In the genomic region with DNA sequence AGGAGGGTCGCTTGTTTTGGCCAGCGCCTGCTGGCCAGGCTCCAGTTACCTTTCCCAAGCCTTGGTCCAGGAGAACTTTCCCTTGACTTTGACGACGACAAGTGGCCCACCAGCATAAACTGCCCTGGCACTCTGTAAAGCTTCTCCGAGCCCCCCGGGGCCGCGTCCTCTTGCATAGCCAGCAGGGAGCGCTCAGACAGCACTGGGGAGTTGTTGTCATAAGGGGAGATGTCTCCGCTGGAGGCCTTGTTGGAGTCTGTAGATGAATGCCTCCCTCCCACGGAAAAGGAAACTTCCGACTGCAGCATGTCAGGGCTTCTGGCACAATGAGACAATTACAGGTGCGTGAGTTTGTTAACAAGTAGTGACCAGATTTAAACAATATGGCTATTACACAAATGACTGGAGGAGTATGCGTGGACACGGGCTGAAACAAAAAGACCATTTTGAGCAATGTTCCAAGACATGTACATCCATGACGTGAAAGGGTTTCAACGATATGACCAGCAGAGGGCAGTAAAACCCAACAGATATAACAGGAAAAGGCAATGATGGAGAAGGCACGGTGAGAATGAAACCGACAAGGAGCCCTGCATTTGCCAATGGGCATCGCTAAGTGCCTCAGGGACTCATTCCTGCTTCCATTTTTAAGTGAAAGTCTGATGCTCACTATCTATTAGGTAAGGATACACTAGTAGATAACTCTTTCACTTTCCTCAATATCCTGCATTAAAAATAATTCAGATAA, we compare ENCODE assay signal across 8 cellular contexts.
DNase-seq lines count a peak whose midpoint lies in the region; ATAC-seq and TF ChIP-seq lines count a peak whose summit lies in the region.

No MANE protein-coding gene starts in this region.

- H4K20me1 ChIP-seq in DOHH2 (ENCODE audit: control insufficient read depth, insufficient read depth, low read depth, low read length), result no peaks in the 10 kb centered on the region

- H3K27ac ChIP-seq in DOHH2 (ENCODE audit: low read depth, low read length) (no peak overlapping the region), parathyroid adenoma (no peak overlapping the region)

- peak; percentile 2 for DNase-seq in KG1 (lab: John Stamatoyannopoulos, UW)
- DNase-seq in OCI-M1 (lab: John Stamatoyannopoulos, UW), result peak; percentile 87
- DNase-seq in activated gamma-delta T cell treated with anti-CD3 and anti-CD28 coated beads, Interleukin-2, amount 50 U/mL, for 16 hours (ENCODE audit: low read depth), result peak; percentile 28
- peak; percentile 35 for DNase-seq in germinal center (ENCODE audit: low spot score)

- H3K79me2 ChIP-seq in DOHH2 (ENCODE audit: control insufficient read depth, low read length) (no peaks in the 10 kb centered on the region), parathyroid adenoma (no peaks in the 10 kb centered on the region)

- H3K4me2 ChIP-seq in DOHH2 (ENCODE audit: low read length), result no peak overlapping the region
- no peak overlapping the region for H3K4me2 ChIP-seq in parathyroid adenoma (ENCODE audit: low read length)

- ATAC-seq in GM21576 (IDR thresholded peaks at IDR 0.05; ENCODE audit: unreplicated experiment), result peak; percentile 90
- ATAC-seq in GM19324 (IDR thresholded peaks at IDR 0.05; ENCODE audit: low FRiP score, unreplicated experiment), result no peak

- H3K4me3 ChIP-seq in DOHH2 (ENCODE audit: low read length) (no peak overlapping the region), parathyroid adenoma (ENCODE audit: low read depth, low read length) (no peak overlapping the region)

- H3K9me3 ChIP-seq in DOHH2 (ENCODE audit: control insufficient read depth, insufficient read depth, low read length), result no peaks in the 10 kb centered on the region
- no peaks in the 10 kb centered on the region for H3K9me3 ChIP-seq in parathyroid adenoma (ENCODE audit: control insufficient read depth, low read length)

- H3K9ac ChIP-seq in parathyroid adenoma, result no peak overlapping the region

- H3K9me2 ChIP-seq in DOHH2 (replicated peaks; ENCODE audit: control insufficient read depth, low read length), result no peaks in the 10 kb centered on the region

- peak; percentile 62 for TF ChIP-seq CTCF in DOHH2 (IDR thresholded peaks at IDR 0.05; ENCODE audit: low read depth, low read length, poor library complexity, severe bottlenecking)
- peak; percentile 61 for TF ChIP-seq CTCF in parathyroid adenoma (IDR thresholded peaks at IDR 0.05)

- H3F3A ChIP-seq in DOHH2 (ENCODE audit: control insufficient read depth, insufficient read depth), result no peaks in the 10 kb centered on the region

- H3K4me1 ChIP-seq in DOHH2 (ENCODE audit: control insufficient read depth, low read length) (no peaks in the 10 kb centered on the region), parathyroid adenoma (no peaks in the 10 kb centered on the region)

- H3K27me3 ChIP-seq in DOHH2 (ENCODE audit: control insufficient read depth, low read length), result no peaks in the 10 kb centered on the region
- no peaks in the 10 kb centered on the region for H3K27me3 ChIP-seq in parathyroid adenoma (ENCODE audit: control insufficient read depth, insufficient read depth, low read length)

- no peak overlapping the region for H2AFZ ChIP-seq in parathyroid adenoma

- H3K36me3 ChIP-seq in DOHH2 (ENCODE audit: control insufficient read depth, low read length) (no peaks in the 10 kb centered on the region), parathyroid adenoma (ENCODE audit: control insufficient read depth, insufficient read depth, low read length) (no peaks in the 10 kb centered on the region)

Comparison
In these comparisons a context has a peak if more than half of its experiments do, and no peak if none do; other contexts are left out.
1. DNase-seq: peak in every context shown above with its lines; median percentile 87 in OCI-M1; 35 in germinal center; 28 in activated gamma-delta T cell treated with anti-CD3 and anti-CD28 coated beads, Interleukin-2, amount 50 U/mL, for 16 hours; 2 in KG1.